1 cellular context compared by ENCODE assay signal in the genomic region with DNA sequence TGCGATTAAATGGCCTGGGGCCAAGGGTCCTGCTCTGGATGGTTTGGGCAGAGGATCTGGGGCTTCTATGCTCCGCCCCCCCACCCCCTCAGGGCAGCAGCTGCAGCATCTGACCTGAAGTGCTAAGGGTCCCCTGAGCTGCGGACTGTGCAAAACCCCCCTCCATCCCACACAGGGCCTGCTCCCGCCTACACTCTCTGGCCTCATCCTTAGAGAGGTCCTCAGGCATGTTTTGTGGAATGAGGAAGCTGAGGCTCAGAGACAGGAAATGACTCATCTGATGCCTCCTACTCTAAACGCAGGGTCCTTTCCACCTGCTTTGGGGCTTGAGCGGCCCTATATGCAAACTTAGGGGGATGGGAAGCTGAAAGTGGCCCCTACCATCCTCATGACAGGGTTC.
TF ChIP-seq lines count a peak whose summit lies in the region.

No MANE protein-coding gene starts in this region.

TF ChIP-seq in HepG2, 621 proteins besides CTCF, POLR2A, EP300 and RAD21 (continued from another document and continues in another):
- TF ChIP-seq, protein P1, sequence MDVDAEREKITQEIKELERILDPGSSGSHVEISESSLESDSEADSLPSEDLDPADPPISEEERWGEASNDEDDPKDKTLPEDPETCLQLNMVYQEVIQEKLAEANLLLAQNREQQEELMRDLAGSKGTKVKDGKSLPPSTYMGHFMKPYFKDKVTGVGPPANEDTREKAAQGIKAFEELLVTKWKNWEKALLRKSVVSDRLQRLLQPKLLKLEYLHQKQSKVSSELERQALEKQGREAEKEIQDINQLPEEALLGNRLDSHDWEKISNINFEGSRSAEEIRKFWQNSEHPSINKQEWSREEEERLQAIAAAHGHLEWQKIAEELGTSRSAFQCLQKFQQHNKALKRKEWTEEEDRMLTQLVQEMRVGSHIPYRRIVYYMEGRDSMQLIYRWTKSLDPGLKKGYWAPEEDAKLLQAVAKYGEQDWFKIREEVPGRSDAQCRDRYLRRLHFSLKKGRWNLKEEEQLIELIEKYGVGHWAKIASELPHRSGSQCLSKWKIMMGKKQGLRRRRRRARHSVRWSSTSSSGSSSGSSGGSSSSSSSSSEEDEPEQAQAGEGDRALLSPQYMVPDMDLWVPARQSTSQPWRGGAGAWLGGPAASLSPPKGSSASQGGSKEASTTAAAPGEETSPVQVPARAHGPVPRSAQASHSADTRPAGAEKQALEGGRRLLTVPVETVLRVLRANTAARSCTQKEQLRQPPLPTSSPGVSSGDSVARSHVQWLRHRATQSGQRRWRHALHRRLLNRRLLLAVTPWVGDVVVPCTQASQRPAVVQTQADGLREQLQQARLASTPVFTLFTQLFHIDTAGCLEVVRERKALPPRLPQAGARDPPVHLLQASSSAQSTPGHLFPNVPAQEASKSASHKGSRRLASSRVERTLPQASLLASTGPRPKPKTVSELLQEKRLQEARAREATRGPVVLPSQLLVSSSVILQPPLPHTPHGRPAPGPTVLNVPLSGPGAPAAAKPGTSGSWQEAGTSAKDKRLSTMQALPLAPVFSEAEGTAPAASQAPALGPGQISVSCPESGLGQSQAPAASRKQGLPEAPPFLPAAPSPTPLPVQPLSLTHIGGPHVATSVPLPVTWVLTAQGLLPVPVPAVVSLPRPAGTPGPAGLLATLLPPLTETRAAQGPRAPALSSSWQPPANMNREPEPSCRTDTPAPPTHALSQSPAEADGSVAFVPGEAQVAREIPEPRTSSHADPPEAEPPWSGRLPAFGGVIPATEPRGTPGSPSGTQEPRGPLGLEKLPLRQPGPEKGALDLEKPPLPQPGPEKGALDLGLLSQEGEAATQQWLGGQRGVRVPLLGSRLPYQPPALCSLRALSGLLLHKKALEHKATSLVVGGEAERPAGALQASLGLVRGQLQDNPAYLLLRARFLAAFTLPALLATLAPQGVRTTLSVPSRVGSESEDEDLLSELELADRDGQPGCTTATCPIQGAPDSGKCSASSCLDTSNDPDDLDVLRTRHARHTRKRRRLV (CRISPR knock-in tag; IDR thresholded peaks at IDR 0.05) = no peak
- no peak for TF ChIP-seq ZNF225 (CRISPR knock-in tag; IDR thresholded peaks at IDR 0.05)
- no peak for TF ChIP-seq GTF2F1 (IDR thresholded peaks at IDR 0.05; ENCODE audit: low read length)
- TF ChIP-seq POLR2AphosphoS5 (IDR thresholded peaks at IDR 0.05; ENCODE audit: low read depth, low read length) = no peak
- no peak for TF ChIP-seq SIN3A (IDR thresholded peaks at IDR 0.05; ENCODE audit: borderline replicate concordance, low read depth, low read length)
- no peak for TF ChIP-seq ZNF580 (CRISPR knock-in tag; IDR thresholded peaks at IDR 0.05; ENCODE audit: borderline replicate concordance, low read depth)
- TF ChIP-seq, protein P2, sequence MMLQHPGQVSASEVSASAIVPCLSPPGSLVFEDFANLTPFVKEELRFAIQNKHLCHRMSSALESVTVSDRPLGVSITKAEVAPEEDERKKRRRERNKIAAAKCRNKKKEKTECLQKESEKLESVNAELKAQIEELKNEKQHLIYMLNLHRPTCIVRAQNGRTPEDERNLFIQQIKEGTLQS (CRISPR knock-in tag; IDR thresholded peaks at IDR 0.05) = peak; percentile 68
- no peak for TF ChIP-seq ZNF207 (IDR thresholded peaks at IDR 0.05; ENCODE audit: borderline replicate concordance)
- no peak for TF ChIP-seq ZNF720 (CRISPR knock-in tag; IDR thresholded peaks at IDR 0.05)
- TF ChIP-seq ZNF335 (CRISPR knock-in tag; IDR thresholded peaks at IDR 0.05) = no peak
- TF ChIP-seq ZNF20 (CRISPR knock-in tag; IDR thresholded peaks at IDR 0.05) = no peak
- TF ChIP-seq ZNF609 (CRISPR knock-in tag; IDR thresholded peaks at IDR 0.05; ENCODE audit: borderline replicate concordance) = no peak
- TF ChIP-seq HNRNPL (IDR thresholded peaks at IDR 0.05; ENCODE audit: low read depth, low read length) = no peak
- TF ChIP-seq ZBTB38 (CRISPR knock-in tag; IDR thresholded peaks at IDR 0.05) = peak; percentile 58; the same call in 1 of the 2 replicates
- no peak for TF ChIP-seq SMAD9 (CRISPR knock-in tag; IDR thresholded peaks at IDR 0.05)
- TF ChIP-seq ZNF629 (CRISPR knock-in tag; conservative IDR thresholded peaks at IDR 0.05) = no peak
- no peak for TF ChIP-seq ASH2L (IDR thresholded peaks at IDR 0.05; ENCODE audit: insufficient read length, low read depth, low read length)
- TF ChIP-seq JUND (CRISPR knock-in tag; IDR thresholded peaks at IDR 0.05) = no peak
- TF ChIP-seq TP53 (CRISPR knock-in tag; conservative IDR thresholded peaks at IDR 0.05) = no peak
- TF ChIP-seq ZIK1 (CRISPR knock-in tag; IDR thresholded peaks at IDR 0.05; ENCODE audit: borderline replicate concordance, low read depth) = no peak
- TF ChIP-seq KDM5A (IDR thresholded peaks at IDR 0.05; ENCODE audit: borderline replicate concordance, low read length) = no peak
- peak; percentile 94 for TF ChIP-seq FOSL2 (CRISPR knock-in tag; IDR thresholded peaks at IDR 0.05)
- no peak for TF ChIP-seq ZNF513 (CRISPR knock-in tag; conservative IDR thresholded peaks at IDR 0.05)
- TF ChIP-seq NAIF1 (CRISPR knock-in tag; IDR thresholded peaks at IDR 0.05; ENCODE audit: borderline replicate concordance) = no peak
- peak; percentile 96 for TF ChIP-seq ELF3 (CRISPR knock-in tag; IDR thresholded peaks at IDR 0.05)
- no peak for TF ChIP-seq MTA3 (CRISPR knock-in tag; IDR thresholded peaks at IDR 0.05)
- 0 out of 2 replicates have a peak, but pooled peaks have one; percentile 1 for TF ChIP-seq ZNF614 (CRISPR knock-in tag; IDR thresholded peaks at IDR 0.05; ENCODE audit: borderline replicate concordance)
- no peak for TF ChIP-seq TFDP2 (CRISPR knock-in tag; IDR thresholded peaks at IDR 0.05)
- no peak for TF ChIP-seq SNAI1 (CRISPR knock-in tag; IDR thresholded peaks at IDR 0.05; ENCODE audit: borderline replicate concordance)
- no peak for TF ChIP-seq MXI1 (IDR thresholded peaks at IDR 0.05; ENCODE audit: borderline replicate concordance, low read depth, low read length)
- no peak for TF ChIP-seq NONO (IDR thresholded peaks at IDR 0.05)
- no peak for TF ChIP-seq NONO (CRISPR knock-in tag; conservative IDR thresholded peaks at IDR 0.05)
- no peak for TF ChIP-seq PCBP2 (optimal IDR thresholded peaks at IDR 0.05; ENCODE audit: low read depth, low read length, poor library complexity, severe bottlenecking)
- TF ChIP-seq BCL6 (CRISPR knock-in tag; IDR thresholded peaks at IDR 0.05) = no peak
- no peak for TF ChIP-seq ATF1 (CRISPR knock-in tag; IDR thresholded peaks at IDR 0.05)
- TF ChIP-seq PAXIP1 (CRISPR knock-in tag; conservative IDR thresholded peaks at IDR 0.05) = peak; percentile 33
- TF ChIP-seq NR2F2 (IDR thresholded peaks at IDR 0.05; ENCODE audit: borderline replicate concordance, low read depth) = no peak
- peak; percentile 71 for TF ChIP-seq TEAD3 (CRISPR knock-in tag; optimal IDR thresholded peaks at IDR 0.05; ENCODE audit: borderline replicate concordance)
- TF ChIP-seq, protein P3, sequence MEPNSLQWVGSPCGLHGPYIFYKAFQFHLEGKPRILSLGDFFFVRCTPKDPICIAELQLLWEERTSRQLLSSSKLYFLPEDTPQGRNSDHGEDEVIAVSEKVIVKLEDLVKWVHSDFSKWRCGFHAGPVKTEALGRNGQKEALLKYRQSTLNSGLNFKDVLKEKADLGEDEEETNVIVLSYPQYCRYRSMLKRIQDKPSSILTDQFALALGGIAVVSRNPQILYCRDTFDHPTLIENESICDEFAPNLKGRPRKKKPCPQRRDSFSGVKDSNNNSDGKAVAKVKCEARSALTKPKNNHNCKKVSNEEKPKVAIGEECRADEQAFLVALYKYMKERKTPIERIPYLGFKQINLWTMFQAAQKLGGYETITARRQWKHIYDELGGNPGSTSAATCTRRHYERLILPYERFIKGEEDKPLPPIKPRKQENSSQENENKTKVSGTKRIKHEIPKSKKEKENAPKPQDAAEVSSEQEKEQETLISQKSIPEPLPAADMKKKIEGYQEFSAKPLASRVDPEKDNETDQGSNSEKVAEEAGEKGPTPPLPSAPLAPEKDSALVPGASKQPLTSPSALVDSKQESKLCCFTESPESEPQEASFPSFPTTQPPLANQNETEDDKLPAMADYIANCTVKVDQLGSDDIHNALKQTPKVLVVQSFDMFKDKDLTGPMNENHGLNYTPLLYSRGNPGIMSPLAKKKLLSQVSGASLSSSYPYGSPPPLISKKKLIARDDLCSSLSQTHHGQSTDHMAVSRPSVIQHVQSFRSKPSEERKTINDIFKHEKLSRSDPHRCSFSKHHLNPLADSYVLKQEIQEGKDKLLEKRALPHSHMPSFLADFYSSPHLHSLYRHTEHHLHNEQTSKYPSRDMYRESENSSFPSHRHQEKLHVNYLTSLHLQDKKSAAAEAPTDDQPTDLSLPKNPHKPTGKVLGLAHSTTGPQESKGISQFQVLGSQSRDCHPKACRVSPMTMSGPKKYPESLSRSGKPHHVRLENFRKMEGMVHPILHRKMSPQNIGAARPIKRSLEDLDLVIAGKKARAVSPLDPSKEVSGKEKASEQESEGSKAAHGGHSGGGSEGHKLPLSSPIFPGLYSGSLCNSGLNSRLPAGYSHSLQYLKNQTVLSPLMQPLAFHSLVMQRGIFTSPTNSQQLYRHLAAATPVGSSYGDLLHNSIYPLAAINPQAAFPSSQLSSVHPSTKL (CRISPR knock-in tag; IDR thresholded peaks at IDR 0.05) = 0 out of 2 replicates have a peak, but pooled peaks have one; percentile 20
